Comparison of ENCODE assay signal across 1 cellular context in genomic region chr7:39460486-39460885, GRCh38.
TF ChIP-seq lines count a peak whose summit lies in the region.

No MANE protein-coding gene starts in this region.

TF ChIP-seq in WTC11, 78 proteins besides CTCF, POLR2A, EP300 and RAD21 (continued from another document):
- TF ChIP-seq AR (CRISPR knock-in tag; IDR thresholded peaks at IDR 0.05), result no peak
- TF ChIP-seq ZBTB43 (CRISPR knock-in tag; IDR thresholded peaks at IDR 0.05), result no peak
- no peak for TF ChIP-seq ZNF232 (CRISPR knock-in tag; IDR thresholded peaks at IDR 0.05)
- TF ChIP-seq MAX (CRISPR knock-in tag; IDR thresholded peaks at IDR 0.05), result no peak
- no peak for TF ChIP-seq FOXP4 (CRISPR knock-in tag; IDR thresholded peaks at IDR 0.05)
- TF ChIP-seq ZNF532 (CRISPR knock-in tag; IDR thresholded peaks at IDR 0.05; ENCODE audit: borderline replicate concordance), result no peak
TF ChIP-seq in WTC11: peak in this region for 0.
